ENCODE assay signal across 32 cellular contexts in genomic region chr7:132280335-132280734, GRCh38.
"Had no signal": no experiment of that assay in that cellular context is flagged by ENCODE, and none has a peak within 500 bp of the region (broad histone marks: within the 10 kb centered on the region; RNA-seq: fewer than 3 reads in every experiment).

No MANE protein-coding gene starts in this region.

- ATAC-seq: activated CD4-positive, CD25-positive, alpha-beta regulatory T cell treated with anti-CD3 and anti-CD28 coated beads, Interleukin-2, amount 50 U/mL, for 24 hours; activated CD8-positive, alpha-beta T cell treated with anti-CD3 and anti-CD28 coated beads for 36 hours; activated naive CD4-positive, alpha-beta T cell treated with anti-CD3 and anti-CD28 coated beads, Interleukin-2, amount 50 U/mL, for 72 hours; activated T-cell treated with anti-CD3 and anti-CD28 coated beads, Interleukin-2, amount 50 U/mL, for 4 hours; activated T-cell treated with anti-CD3 and anti-CD28 coated beads, Interleukin-2, amount 50 U/mL, for 72 hours; activated T-helper 17 cell treated with anti-CD3 and anti-CD28 coated beads, Interleukin-2, amount 50 U/mL, for 72 hours; WTC11 had no signal

- DNase-seq: activated CD4-positive, alpha-beta memory T cell treated with anti-CD3 and anti-CD28 coated beads for 36 hours; activated CD4-positive, alpha-beta T cell treated with anti-CD3 and anti-CD28 coated beads for 4 hours; activated CD4-positive, alpha-beta T cell treated with anti-CD3 and anti-CD28 coated beads, Interleukin-2, amount 10 ng/mL, durations not matched to agents 24 days and 14 days; activated CD4-positive, alpha-beta T cell treated with anti-CD3 and anti-CD28 coated beads, Interleukin-2, amount 50 U/mL, for 1 hour; activated CD4-positive, alpha-beta T cell treated with anti-CD3 and anti-CD28 coated beads, Interleukin-2, amount 50 U/mL, for 4 hours; activated CD4-positive, CD25-positive, alpha-beta regulatory T cell; activated CD8-positive, alpha-beta memory T cell treated with anti-CD3 and anti-CD28 coated beads, Interleukin-2, amount 50 U/mL, for 4 hours; activated CD8-positive, alpha-beta T cell treated with anti-CD3 and anti-CD28 coated beads for 36 hours; activated effector memory CD4-positive, alpha-beta T cell treated with anti-CD3 and anti-CD28 coated beads, Interleukin-2, amount 50 U/mL, for 16 hours; activated gamma-delta T cell treated with Interleukin-2 at 50 U/mL for 16 hours; activated naive CD4-positive, alpha-beta T cell; activated naive CD4-positive, alpha-beta T cell treated with anti-CD3 and anti-CD28 coated beads for 36 hours; activated naive CD4-positive, alpha-beta T cell treated with anti-CD3 and anti-CD28 coated beads, Interleukin-2, amount 50 U/mL, for 16 hours; activated naive CD8-positive, alpha-beta T cell treated with anti-CD3 and anti-CD28 coated beads for 36 hours; activated T-cell treated with anti-CD3 and anti-CD28 coated beads for 4 hours; activated T-cell treated with anti-CD3 and anti-CD28 coated beads, Interleukin-2, amount 50 U/mL, for 1 hour; activated T-cell treated with anti-CD3 and anti-CD28 coated beads, Interleukin-2, amount 50 U/mL, for 4 hours; activated T-cell treated with anti-CD3 and anti-CD28 coated beads, Interleukin-2, amount 50 U/mL, for 72 hours; adrenal gland; amniotic stem cell; caudate nucleus; cerebellar nuclear complex; T-helper 1 cell; T-helper 2 cell; T-helper 9 cell; WERI-Rb-1 had no signal

- H3K4me3 ChIP-seq: adrenal gland, ascending aorta, cardiac muscle cell had no signal

- H3K9me3 ChIP-seq: adrenal gland, ascending aorta had no signal

- H3K36me3 ChIP-seq: adrenal gland, ascending aorta, cardiac muscle cell, WERI-Rb-1 had no signal

- H3K27me3 ChIP-seq: adrenal gland, ascending aorta, cardiac muscle cell had no signal

- H3K27ac ChIP-seq: adrenal gland, ascending aorta, cardiac muscle cell, WERI-Rb-1 had no signal

- H3K4me1 ChIP-seq: adrenal gland had no signal
